18 cellular contexts compared by ENCODE assay signal in the genomic region with DNA sequence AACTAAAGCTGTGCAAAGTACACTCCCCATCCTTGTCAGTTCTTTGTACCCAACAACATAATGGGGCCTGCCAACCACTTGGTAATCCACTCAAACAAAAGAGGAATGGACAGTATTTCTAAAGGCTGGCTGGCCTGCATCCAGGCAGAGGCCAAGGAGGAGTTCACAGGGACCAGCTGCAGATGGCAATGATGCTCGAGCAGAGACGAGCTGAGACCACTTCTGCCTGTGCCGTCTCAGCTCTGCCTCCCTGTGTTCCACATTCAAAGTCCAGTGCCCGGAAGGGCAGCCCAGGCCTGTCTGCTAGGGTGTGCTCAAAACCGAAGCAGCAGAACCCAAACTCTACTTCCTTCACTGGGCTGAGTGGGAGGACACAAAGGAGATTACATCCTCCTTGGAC. TPM values are rescaled to one million over a fixed set of nuclear protein-coding genes. Genes with fewer than 3 reads are reported as not detected.
DNase-seq lines count a peak whose midpoint lies in the region; ATAC-seq and TF ChIP-seq lines count a peak whose summit lies in the region.
"Had no signal": no experiment of that assay in that cellular context is flagged by ENCODE, and none has a peak within 500 bp of the region (broad histone marks: within the 10 kb centered on the region; RNA-seq: fewer than 3 reads in every experiment).

No MANE protein-coding gene starts in this region.

- peaks cover 0 to 100% (median 94%) of the 10 kb centered on the region in 9 donors for H3K36me3 ChIP-seq in heart right ventricle
- H3K36me3 ChIP-seq in vagina: peaks cover 4 to 94% of the 10 kb centered on the region in 2 donors

- DNase-seq in heart right ventricle (no peak), Right ventricle myocardium inferior (ENCODE audit: missing footprints) (no peak), dorsolateral prefrontal cortex (peak in 9 of 10 donors; percentile 13 to 80 (median 64)), natural killer cell (no peak), vagina (ENCODE audit: extremely low spot score in 2 of 2) (no peak), kidney tubule cell (ENCODE audit: low spot score) (no peak), cortex of kidney (lab: John Stamatoyannopoulos, UW) (no peak)
- DNase-seq: ACHN, activated gamma-delta T cell treated with Interleukin-2 at 50 U/mL for 16 hours, GM23248, left colon, NCI-H2107, WERI-Rb-1 had no signal

- ATAC-seq in heart right ventricle: peak in 4 of 8 donors; percentile 7 to 50 (median 18)
- ATAC-seq in Right ventricle myocardium inferior: no peak
- ATAC-seq in natural killer cell: no peak
- ATAC-seq in GM21423 (IDR thresholded peaks at IDR 0.05; ENCODE audit: unreplicated experiment): no peak
- ATAC-seq: left colon had no signal

- H3K4me3 Mint-ChIP-seq in natural killer cell: no peak overlapping the region

- no peaks in the 10 kb centered on the region for H3K27me3 Mint-ChIP-seq in natural killer cell (ENCODE audit: low read depth in 2 of 2)

- H3K27ac ChIP-seq in heart right ventricle (peak overlapping the region in 7 of 10 donors; percentile 12 to 72 (median 49)), dorsolateral prefrontal cortex (peak overlapping the region in 17 of 59 donors; percentile 17 to 69 (median 44)), vagina (peak overlapping the region; percentile 76)
- H3K27ac ChIP-seq: hepatocyte, HL-60, WERI-Rb-1 had no signal

- H3K4me1 ChIP-seq in heart right ventricle (peaks cover 0 to 27% (median 17%) of the 10 kb centered on the region in 9 donors), vagina (peaks cover 23% of the 10 kb centered on the region)

- intact Hi-C loops in heart right ventricle (cut with DNase I): no loop called here
- intact Hi-C loops in Right ventricle myocardium inferior (cut with DNase I): no loop called here
- intact Hi-C loops in dorsolateral prefrontal cortex (cut with DNase I): loop anchor here in 1 of 2 donors (5.0 kb wide), 1 partner anchor 120 kb away; no protein-coding TSS in a partner anchor
- intact Hi-C loops in natural killer cell (cut with micrococcal nuclease): loop anchor here (5.0 kb wide), 1 partner anchor 35 kb away; no protein-coding TSS in a partner anchor
- intact Hi-C loops in vagina (cut with DNase I): no loop called here

- no peak overlapping the region for H3K4me3 ChIP-seq in heart right ventricle
- H3K4me3 ChIP-seq in dorsolateral prefrontal cortex: no peak overlapping the region
- H3K4me3 ChIP-seq in vagina: no peak overlapping the region
- H3K4me3 ChIP-seq: GM23248, hepatocyte had no signal

- TF ChIP-seq CTCF in heart right ventricle (IDR thresholded peaks at IDR 0.05): no peak
- peak in 23 of 56 donors; percentile 6 to 42 (median 20) for TF ChIP-seq CTCF in dorsolateral prefrontal cortex (IDR thresholded peaks at IDR 0.05 in 54 of 56, conservative IDR thresholded peaks at IDR 0.05 in 2 of 56; ENCODE audit: low read depth in 1 of 56, partially characterized antibody in 56 of 56)
- TF ChIP-seq CTCF in natural killer cell (IDR thresholded peaks at IDR 0.05): no peak
- TF ChIP-seq CTCF in vagina (IDR thresholded peaks at IDR 0.05): no peak

- peaks cover 24 to 26% of the 10 kb centered on the region in 2 donors for H3K4me1 Mint-ChIP-seq in natural killer cell

- H3K27ac Mint-ChIP-seq in natural killer cell: peak overlapping the region; percentile 61 to 84

- WGBS in heart right ventricle, 2 donors: 53 to 57% methylated on average over 5 of the region's 5 CpGs

- H3K27me3 ChIP-seq in heart right ventricle (no peaks in the 10 kb centered on the region), dorsolateral prefrontal cortex (no peaks in the 10 kb centered on the region), vagina (no peaks in the 10 kb centered on the region)
- H3K27me3 ChIP-seq: hepatocyte had no signal

- peaks cover 48% of the 10 kb centered on the region for H3K36me3 Mint-ChIP-seq in natural killer cell

- no peak for TF ChIP-seq POLR2A in vagina (IDR thresholded peaks at IDR 0.05)

- H3K9me3 Mint-ChIP-seq in natural killer cell: no peaks in the 10 kb centered on the region

- H3K9me3 ChIP-seq in heart right ventricle (no peaks in the 10 kb centered on the region), vagina (no peaks in the 10 kb centered on the region)

RNA-seq across cellular contexts. Expression of gene CXCR6, which starts 14.3 kb away (rescaled TPM):
- total RNA-seq in heart right ventricle (1 to 10 TPM in 1 of 10 donors, under 1 TPM in 5, not detected in 4; 0.17 to 1.2 (median 0.39) TPM), Right ventricle myocardium inferior (0.19 TPM), dorsolateral prefrontal cortex (1 to 10 TPM in 1 of 120 experiments, under 1 TPM in 15, not detected in 104; 0.21 to 1.0 (median 0.45) TPM), natural killer cell (1 to 10 TPM in 2 of 3 donors, under 1 TPM in 1; 0.95 to 2.1 (median 1.7) TPM), vagina (9.6 TPM)
- under 1 TPM; 0.22 to 0.36 TPM for polyA plus RNA-seq in heart right ventricle
- total RNA-seq: astrocyte, GM23248, hepatocyte, pulmonary artery endothelial cell had no signal
- polyA plus RNA-seq: GM23248 had no signal

RNA-seq across cellular contexts. Expression of gene FYCO1, which starts 38.0 kb away (rescaled TPM):
- total RNA-seq in heart right ventricle: 100 to 1,000 TPM in 8 of 10 donors, 10 to 100 TPM in 2; 82.3 to 216 (median 156) TPM
- 10 to 100 TPM in 1 of 2 donors, 1 to 10 TPM in 1; 8.8 to 59.6 TPM for polyA plus RNA-seq in heart right ventricle
- total RNA-seq in Right ventricle myocardium inferior: 107 TPM
- total RNA-seq in dorsolateral prefrontal cortex: 10 to 100 TPM in 110 of 120 experiments, 1 to 10 TPM in 10; 7.9 to 24.8 (median 13.3) TPM
- total RNA-seq in natural killer cell: 10 to 100 TPM; 23.0 to 28.4 (median 27.5) TPM
- 45.7 TPM for total RNA-seq in vagina

Comparison
In these comparisons a context has a peak if more than half of its experiments do, and no peak if none do; other contexts are left out.
1. DNase-seq: peak in dorsolateral prefrontal cortex (9 of 10); none in heart right ventricle (0 of 2), Right ventricle myocardium inferior (single experiment), natural killer cell (single experiment), vagina (0 of 2), kidney tubule cell (single experiment) and cortex of kidney (single experiment).